ENCODE assay signal across 1 cellular context in the genomic region with DNA sequence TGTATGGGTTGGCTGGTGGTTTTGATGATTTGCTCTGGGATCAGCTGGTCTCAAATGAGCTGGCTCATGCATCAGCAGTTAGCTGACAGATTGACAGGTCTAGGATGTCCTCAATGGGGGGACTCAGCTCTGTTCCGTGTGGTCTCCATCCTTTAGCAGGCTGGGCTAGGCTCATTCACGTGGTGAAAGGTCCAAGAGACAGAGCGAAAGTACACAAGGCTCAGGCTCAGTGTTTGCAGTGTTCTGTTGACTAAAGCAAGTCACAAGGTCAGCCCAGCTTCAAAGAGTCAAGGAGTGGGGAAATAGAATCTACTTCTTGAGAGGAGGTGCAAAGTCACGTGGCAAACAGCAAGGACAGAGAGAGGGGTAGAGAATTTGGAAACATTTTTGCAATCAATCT.
TF ChIP-seq lines count a peak whose summit lies in the region.

No MANE protein-coding gene starts in this region.

TF ChIP-seq in HepG2, 621 proteins besides CTCF, POLR2A, EP300 and RAD21 (continued from another document and continues in another):
- TF ChIP-seq, protein P1, sequence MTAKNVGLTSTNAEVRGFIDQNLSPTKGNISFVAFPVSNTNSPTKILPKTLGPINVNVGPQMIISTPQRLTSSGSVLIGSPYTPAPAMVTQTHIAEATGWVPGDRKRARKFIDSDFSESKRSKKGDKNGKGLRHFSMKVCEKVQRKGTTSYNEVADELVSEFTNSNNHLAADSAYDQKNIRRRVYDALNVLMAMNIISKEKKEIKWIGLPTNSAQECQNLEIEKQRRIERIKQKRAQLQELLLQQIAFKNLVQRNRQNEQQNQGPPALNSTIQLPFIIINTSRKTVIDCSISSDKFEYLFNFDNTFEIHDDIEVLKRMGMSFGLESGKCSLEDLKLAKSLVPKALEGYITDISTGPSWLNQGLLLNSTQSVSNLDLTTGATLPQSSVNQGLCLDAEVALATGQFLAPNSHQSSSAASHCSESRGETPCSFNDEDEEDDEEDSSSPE (CRISPR knock-in tag; IDR thresholded peaks at IDR 0.05), result 0 out of 2 replicates have a peak, but pooled peaks have one; percentile 21
- TF ChIP-seq ERF (CRISPR knock-in tag; IDR thresholded peaks at IDR 0.05) (peak; percentile 91), KLF16 (CRISPR knock-in tag; IDR thresholded peaks at IDR 0.05) (peak in 1 of 2 experiments; percentile 91; a peak in 1 of 4 replicates), KLF9 (CRISPR knock-in tag; IDR thresholded peaks at IDR 0.05; ENCODE audit: low read depth) (0 out of 2 replicates have a peak, but pooled peaks have one; percentile 48), ZC3H4 (CRISPR knock-in tag; IDR thresholded peaks at IDR 0.05; ENCODE audit: borderline replicate concordance) (no peak), ZNF546 (CRISPR knock-in tag; conservative IDR thresholded peaks at IDR 0.05) (no peak), THYN1 (CRISPR knock-in tag; IDR thresholded peaks at IDR 0.05; ENCODE audit: borderline replicate concordance, low read depth) (no peak), KLF6 (CRISPR knock-in tag; IDR thresholded peaks at IDR 0.05) (no peak), RARG (CRISPR knock-in tag; IDR thresholded peaks at IDR 0.05; ENCODE audit: low read depth) (no peak), XRCC5 (optimal IDR thresholded peaks at IDR 0.05; ENCODE audit: low read length) (peak; percentile 34), SMAD9 (CRISPR knock-in tag; IDR thresholded peaks at IDR 0.05) (no peak), PAF1 (CRISPR knock-in tag; IDR thresholded peaks at IDR 0.05) (no peak), SP140L (CRISPR knock-in tag; IDR thresholded peaks at IDR 0.05; ENCODE audit: borderline replicate concordance) (no peak), ZNF577 (CRISPR knock-in tag; IDR thresholded peaks at IDR 0.05; ENCODE audit: borderline replicate concordance, low read depth) (no peak), ZNF10 (CRISPR knock-in tag; IDR thresholded peaks at IDR 0.05; ENCODE audit: borderline replicate concordance, low read depth) (no peak), ZNF746 (CRISPR knock-in tag; IDR thresholded peaks at IDR 0.05) (no peak), ZNF672 (CRISPR knock-in tag; IDR thresholded peaks at IDR 0.05) (no peak), ZNF652 (CRISPR knock-in tag; IDR thresholded peaks at IDR 0.05; ENCODE audit: borderline replicate concordance, low read depth) (no peak), YY1 (IDR thresholded peaks at IDR 0.05; ENCODE audit: insufficient read depth, insufficient replicate concordance, low read depth, low read length) (peak; percentile 14), CREB1 (IDR thresholded peaks at IDR 0.05) (no peak), CREB1 (CRISPR knock-in tag; IDR thresholded peaks at IDR 0.05) (no peak), NR1H2 (CRISPR knock-in tag; IDR thresholded peaks at IDR 0.05; ENCODE audit: borderline replicate concordance, low read depth) (no peak), MAFF (IDR thresholded peaks at IDR 0.05; ENCODE audit: low read depth, low read length) (0 out of 2 replicates have a peak, but pooled peaks have one; percentile 15), TARDBP (CRISPR knock-in tag; IDR thresholded peaks at IDR 0.05) (peak; percentile 85), ZNF713 (CRISPR knock-in tag; IDR thresholded peaks at IDR 0.05) (no peak), RAD51 (IDR thresholded peaks at IDR 0.05; ENCODE audit: borderline replicate concordance) (peak; percentile 70; the same call in 1 of the 2 replicates), CCDC6 (CRISPR knock-in tag; IDR thresholded peaks at IDR 0.05) (peak; percentile 82; the same call in 1 of the 2 replicates), NFATC3 (CRISPR knock-in tag; IDR thresholded peaks at IDR 0.05) (no peak), ZNF747 (CRISPR knock-in tag; IDR thresholded peaks at IDR 0.05; ENCODE audit: borderline replicate concordance) (0 out of 2 replicates have a peak, but pooled peaks have one; percentile 47), CENPX (CRISPR knock-in tag; IDR thresholded peaks at IDR 0.05) (no peak), FIP1L1 (IDR thresholded peaks at IDR 0.05; ENCODE audit: borderline replicate concordance, insufficient read depth, low read depth, low read length) (no peak)
- TF ChIP-seq, protein P2, sequence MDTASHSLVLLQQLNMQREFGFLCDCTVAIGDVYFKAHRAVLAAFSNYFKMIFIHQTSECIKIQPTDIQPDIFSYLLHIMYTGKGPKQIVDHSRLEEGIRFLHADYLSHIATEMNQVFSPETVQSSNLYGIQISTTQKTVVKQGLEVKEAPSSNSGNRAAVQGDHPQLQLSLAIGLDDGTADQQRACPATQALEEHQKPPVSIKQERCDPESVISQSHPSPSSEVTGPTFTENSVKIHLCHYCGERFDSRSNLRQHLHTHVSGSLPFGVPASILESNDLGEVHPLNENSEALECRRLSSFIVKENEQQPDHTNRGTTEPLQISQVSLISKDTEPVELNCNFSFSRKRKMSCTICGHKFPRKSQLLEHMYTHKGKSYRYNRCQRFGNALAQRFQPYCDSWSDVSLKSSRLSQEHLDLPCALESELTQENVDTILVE (CRISPR knock-in tag; IDR thresholded peaks at IDR 0.05), result no peak
- TF ChIP-seq, protein P3, sequence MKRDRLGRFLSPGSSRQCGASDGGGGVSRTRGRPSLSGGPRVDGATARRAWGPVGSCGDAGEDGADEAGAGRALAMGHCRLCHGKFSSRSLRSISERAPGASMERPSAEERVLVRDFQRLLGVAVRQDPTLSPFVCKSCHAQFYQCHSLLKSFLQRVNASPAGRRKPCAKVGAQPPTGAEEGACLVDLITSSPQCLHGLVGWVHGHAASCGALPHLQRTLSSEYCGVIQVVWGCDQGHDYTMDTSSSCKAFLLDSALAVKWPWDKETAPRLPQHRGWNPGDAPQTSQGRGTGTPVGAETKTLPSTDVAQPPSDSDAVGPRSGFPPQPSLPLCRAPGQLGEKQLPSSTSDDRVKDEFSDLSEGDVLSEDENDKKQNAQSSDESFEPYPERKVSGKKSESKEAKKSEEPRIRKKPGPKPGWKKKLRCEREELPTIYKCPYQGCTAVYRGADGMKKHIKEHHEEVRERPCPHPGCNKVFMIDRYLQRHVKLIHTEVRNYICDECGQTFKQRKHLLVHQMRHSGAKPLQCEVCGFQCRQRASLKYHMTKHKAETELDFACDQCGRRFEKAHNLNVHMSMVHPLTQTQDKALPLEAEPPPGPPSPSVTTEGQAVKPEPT (CRISPR knock-in tag; IDR thresholded peaks at IDR 0.05; ENCODE audit: low read depth), result 0 out of 2 replicates have a peak, but pooled peaks have one; percentile 32
- TF ChIP-seq, protein P4, sequence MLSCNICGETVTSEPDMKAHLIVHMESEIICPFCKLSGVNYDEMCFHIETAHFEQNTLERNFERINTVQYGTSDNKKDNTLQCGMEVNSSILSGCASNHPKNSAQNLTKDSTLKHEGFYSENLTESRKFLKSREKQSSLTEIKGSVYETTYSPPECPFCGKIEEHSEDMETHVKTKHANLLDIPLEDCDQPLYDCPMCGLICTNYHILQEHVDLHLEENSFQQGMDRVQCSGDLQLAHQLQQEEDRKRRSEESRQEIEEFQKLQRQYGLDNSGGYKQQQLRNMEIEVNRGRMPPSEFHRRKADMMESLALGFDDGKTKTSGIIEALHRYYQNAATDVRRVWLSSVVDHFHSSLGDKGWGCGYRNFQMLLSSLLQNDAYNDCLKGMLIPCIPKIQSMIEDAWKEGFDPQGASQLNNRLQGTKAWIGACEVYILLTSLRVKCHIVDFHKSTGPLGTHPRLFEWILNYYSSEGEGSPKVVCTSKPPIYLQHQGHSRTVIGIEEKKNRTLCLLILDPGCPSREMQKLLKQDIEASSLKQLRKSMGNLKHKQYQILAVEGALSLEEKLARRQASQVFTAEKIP (CRISPR knock-in tag; IDR thresholded peaks at IDR 0.05; ENCODE audit: borderline replicate concordance), result no peak
- TF ChIP-seq, protein P5, sequence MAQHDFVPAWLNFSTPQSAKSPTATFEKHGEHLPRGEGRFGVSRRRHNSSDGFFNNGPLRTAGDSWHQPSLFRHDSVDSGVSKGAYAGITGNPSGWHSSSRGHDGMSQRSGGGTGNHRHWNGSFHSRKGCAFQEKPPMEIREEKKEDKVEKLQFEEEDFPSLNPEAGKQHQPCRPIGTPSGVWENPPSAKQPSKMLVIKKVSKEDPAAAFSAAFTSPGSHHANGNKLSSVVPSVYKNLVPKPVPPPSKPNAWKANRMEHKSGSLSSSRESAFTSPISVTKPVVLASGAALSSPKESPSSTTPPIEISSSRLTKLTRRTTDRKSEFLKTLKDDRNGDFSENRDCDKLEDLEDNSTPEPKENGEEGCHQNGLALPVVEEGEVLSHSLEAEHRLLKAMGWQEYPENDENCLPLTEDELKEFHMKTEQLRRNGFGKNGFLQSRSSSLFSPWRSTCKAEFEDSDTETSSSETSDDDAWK (CRISPR knock-in tag; IDR thresholded peaks at IDR 0.05), result no peak
- TF ChIP-seq, protein P6, sequence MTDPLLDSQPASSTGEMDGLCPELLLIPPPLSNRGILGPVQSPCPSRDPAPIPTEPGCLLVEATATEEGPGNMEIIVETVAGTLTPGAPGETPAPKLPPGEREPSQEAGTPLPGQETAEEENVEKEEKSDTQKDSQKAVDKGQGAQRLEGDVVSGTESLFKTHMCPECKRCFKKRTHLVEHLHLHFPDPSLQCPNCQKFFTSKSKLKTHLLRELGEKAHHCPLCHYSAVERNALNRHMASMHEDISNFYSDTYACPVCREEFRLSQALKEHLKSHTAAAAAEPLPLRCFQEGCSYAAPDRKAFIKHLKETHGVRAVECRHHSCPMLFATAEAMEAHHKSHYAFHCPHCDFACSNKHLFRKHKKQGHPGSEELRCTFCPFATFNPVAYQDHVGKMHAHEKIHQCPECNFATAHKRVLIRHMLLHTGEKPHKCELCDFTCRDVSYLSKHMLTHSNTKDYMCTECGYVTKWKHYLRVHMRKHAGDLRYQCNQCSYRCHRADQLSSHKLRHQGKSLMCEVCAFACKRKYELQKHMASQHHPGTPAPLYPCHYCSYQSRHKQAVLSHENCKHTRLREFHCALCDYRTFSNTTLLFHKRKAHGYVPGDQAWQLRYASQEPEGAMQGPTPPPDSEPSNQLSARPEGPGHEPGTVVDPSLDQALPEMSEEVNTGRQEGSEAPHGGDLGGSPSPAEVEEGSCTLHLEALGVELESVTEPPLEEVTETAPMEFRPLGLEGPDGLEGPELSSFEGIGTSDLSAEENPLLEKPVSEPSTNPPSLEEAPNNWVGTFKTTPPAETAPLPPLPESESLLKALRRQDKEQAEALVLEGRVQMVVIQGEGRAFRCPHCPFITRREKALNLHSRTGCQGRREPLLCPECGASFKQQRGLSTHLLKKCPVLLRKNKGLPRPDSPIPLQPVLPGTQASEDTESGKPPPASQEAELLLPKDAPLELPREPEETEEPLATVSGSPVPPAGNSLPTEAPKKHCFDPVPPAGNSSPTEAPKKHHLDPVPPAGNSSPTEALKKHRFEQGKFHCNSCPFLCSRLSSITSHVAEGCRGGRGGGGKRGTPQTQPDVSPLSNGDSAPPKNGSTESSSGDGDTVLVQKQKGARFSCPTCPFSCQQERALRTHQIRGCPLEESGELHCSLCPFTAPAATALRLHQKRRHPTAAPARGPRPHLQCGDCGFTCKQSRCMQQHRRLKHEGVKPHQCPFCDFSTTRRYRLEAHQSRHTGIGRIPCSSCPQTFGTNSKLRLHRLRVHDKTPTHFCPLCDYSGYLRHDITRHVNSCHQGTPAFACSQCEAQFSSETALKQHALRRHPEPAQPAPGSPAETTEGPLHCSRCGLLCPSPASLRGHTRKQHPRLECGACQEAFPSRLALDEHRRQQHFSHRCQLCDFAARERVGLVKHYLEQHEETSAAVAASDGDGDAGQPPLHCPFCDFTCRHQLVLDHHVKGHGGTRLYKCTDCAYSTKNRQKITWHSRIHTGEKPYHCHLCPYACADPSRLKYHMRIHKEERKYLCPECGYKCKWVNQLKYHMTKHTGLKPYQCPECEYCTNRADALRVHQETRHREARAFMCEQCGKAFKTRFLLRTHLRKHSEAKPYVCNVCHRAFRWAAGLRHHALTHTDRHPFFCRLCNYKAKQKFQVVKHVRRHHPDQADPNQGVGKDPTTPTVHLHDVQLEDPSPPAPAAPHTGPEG (CRISPR knock-in tag; IDR thresholded peaks at IDR 0.05), result no peak
- TF ChIP-seq, protein P7, sequence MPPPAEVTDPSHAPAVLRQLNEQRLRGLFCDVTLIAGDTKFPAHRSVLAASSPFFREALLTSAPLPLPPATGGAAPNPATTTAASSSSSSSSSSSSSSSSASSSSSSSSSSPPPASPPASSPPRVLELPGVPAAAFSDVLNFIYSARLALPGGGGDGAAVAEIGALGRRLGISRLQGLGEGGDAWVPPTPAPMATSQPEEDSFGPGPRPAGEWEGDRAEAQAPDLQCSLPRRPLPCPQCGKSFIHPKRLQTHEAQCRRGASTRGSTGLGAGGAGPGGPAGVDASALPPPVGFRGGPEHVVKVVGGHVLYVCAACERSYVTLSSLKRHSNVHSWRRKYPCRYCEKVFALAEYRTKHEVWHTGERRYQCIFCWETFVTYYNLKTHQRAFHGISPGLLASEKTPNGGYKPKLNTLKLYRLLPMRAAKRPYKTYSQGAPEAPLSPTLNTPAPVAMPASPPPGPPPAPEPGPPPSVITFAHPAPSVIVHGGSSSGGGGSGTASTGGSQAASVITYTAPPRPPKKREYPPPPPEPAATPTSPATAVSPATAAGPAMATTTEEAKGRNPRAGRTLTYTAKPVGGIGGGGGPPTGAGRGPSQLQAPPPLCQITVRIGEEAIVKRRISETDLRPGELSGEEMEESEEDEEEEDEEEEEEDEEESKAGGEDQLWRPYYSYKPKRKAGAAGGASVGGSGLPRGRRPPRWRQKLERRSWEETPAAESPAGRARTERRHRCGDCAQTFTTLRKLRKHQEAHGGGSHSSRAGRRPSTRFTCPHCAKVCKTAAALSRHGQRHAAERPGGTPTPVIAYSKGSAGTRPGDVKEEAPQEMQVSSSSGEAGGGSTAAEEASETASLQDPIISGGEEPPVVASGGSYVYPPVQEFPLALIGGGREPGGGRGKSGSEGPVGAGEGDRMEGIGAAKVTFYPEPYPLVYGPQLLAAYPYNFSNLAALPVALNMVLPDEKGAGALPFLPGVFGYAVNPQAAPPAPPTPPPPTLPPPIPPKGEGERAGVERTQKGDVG (CRISPR knock-in tag; IDR thresholded peaks at IDR 0.05; ENCODE audit: borderline replicate concordance), result 0 out of 2 replicates have a peak, but pooled peaks have one; percentile 44
- TF ChIP-seq, protein P8, sequence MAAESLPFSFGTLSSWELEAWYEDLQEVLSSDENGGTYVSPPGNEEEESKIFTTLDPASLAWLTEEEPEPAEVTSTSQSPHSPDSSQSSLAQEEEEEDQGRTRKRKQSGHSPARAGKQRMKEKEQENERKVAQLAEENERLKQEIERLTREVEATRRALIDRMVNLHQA (CRISPR knock-in tag; IDR thresholded peaks at IDR 0.05), result no peak
